ENCODE assay signal across 26 cellular contexts in genomic region chr4:95158045-95158444, GRCh38.
"Had no signal": no experiment of that assay in that cellular context is flagged by ENCODE, and none has a peak within 500 bp of the region (broad histone marks: within the 10 kb centered on the region; RNA-seq: fewer than 3 reads in every experiment).

No MANE protein-coding gene starts in this region.

- DNase-seq: effector CD8-positive, alpha-beta T cell; foreskin melanocyte; heart left ventricle; kidney; left cardiac atrium; left lung; mesendoderm; midbrain; naive thymus-derived CD4-positive, alpha-beta T cell; nucleus accumbens; posterior cingulate gyrus; psoas muscle; right cardiac atrium; sigmoid colon; stimulated activated CD4-positive, alpha-beta T cell treated with anti-CD3 and anti-CD28 coated beads, Interleukin-2, amount 100 ng/mL, for 24 hours; stimulated activated CD4-positive, alpha-beta T cell treated with anti-CD3 and anti-CD28 coated beads, Interleukin-4, amount 100 ng/mL, for 24 hours; stimulated activated naive CD4-positive, alpha-beta T cell treated with Interleukin-2 at 50 U/mL for 16 hours; stomach; transverse colon; upper lobe of right lung; uterus had no signal

- H3K9me3 Mint-ChIP-seq: endodermal cell; naive thymus-derived CD4-positive, alpha-beta T cell; nephron; stimulated activated effector memory CD8-positive, alpha-beta T cell treated with anti-CD3 and anti-CD28 coated beads, Interleukin-12 subunit alpha, Interleukin-12 subunit beta, amount 100 ng/mL, for 72 hours had no signal

- H3K4me2 ChIP-seq: hepatocyte had no signal

- H3K27me3 ChIP-seq: esophagus muscularis mucosa, heart left ventricle, hepatocyte, left lung, sigmoid colon, stomach, transverse colon, upper lobe of right lung, uterus had no signal

- H3K4me3 Mint-ChIP-seq: endodermal cell; nephron; stimulated activated effector memory CD8-positive, alpha-beta T cell treated with anti-CD3 and anti-CD28 coated beads, Interleukin-12 subunit alpha, Interleukin-12 subunit beta, amount 100 ng/mL, for 72 hours had no signal

- H3K27ac Mint-ChIP-seq: endodermal cell; stimulated activated effector memory CD8-positive, alpha-beta T cell treated with anti-CD3 and anti-CD28 coated beads, Interleukin-12 subunit alpha, Interleukin-12 subunit beta, amount 100 ng/mL, for 72 hours had no signal

- H3K27ac ChIP-seq: esophagus muscularis mucosa, heart left ventricle, hepatocyte, left lung, psoas muscle, sigmoid colon, stomach, transverse colon, upper lobe of right lung, uterus had no signal

- H3K4me3 ChIP-seq: esophagus muscularis mucosa, heart left ventricle, hepatocyte, left lung, psoas muscle, sigmoid colon, stomach, transverse colon, upper lobe of right lung, uterus had no signal

- H3K79me2 ChIP-seq: hepatocyte had no signal

- ATAC-seq: heart left ventricle; left cardiac atrium; left lung; naive thymus-derived CD4-positive, alpha-beta T cell; psoas muscle; right cardiac atrium; stimulated activated effector memory CD8-positive, alpha-beta T cell treated with anti-CD3 and anti-CD28 coated beads, Interleukin-12 subunit alpha, Interleukin-12 subunit beta, amount 100 ng/mL, for 72 hours; upper lobe of right lung had no signal

- H2AFZ ChIP-seq: hepatocyte had no signal

- H3K9me3 ChIP-seq: esophagus muscularis mucosa, heart left ventricle, left lung, psoas muscle, sigmoid colon, stomach, transverse colon, upper lobe of right lung, uterus had no signal

- H3K36me3 ChIP-seq: heart left ventricle, left lung, sigmoid colon, stomach, transverse colon, upper lobe of right lung, uterus had no signal

- H3K4me1 ChIP-seq: esophagus muscularis mucosa, heart left ventricle, left lung, psoas muscle, sigmoid colon, stomach, upper lobe of right lung, uterus had no signal
